In genomic region chr4:16993966-16994840, GRCh38 we compare ENCODE assay signal across 18 cellular contexts.
"Had no signal": no experiment of that assay in that cellular context is flagged by ENCODE, and none has a peak within 500 bp of the region (broad histone marks: within the 10 kb centered on the region; RNA-seq: fewer than 3 reads in every experiment).

No MANE protein-coding gene starts in this region.

- H3K27me3 ChIP-seq: esophagus squamous epithelium, foreskin keratinocyte, spleen, testis, tibial nerve, upper lobe of right lung, vagina had no signal

- H3K4me1 ChIP-seq: esophagus squamous epithelium, foreskin keratinocyte, spleen, testis, upper lobe of right lung, vagina had no signal

- ATAC-seq: effector memory CD8-positive, alpha-beta T cell; foreskin keratinocyte; left colon; natural killer cell; sciatic nerve; stimulated activated naive B cell treated with anti-CD40 and anti-IgM and Interleukin-4, amounts not matched to agents 10 μg/mL and 1 μg/mL and 100 μg/mL, for 72 hours; stimulated activated naive CD8-positive, alpha-beta T cell treated with anti-CD3 and anti-CD28 coated beads, Interleukin-15, amount 100 ng/mL, for 72 hours; upper lobe of right lung had no signal

- H3K36me3 Mint-ChIP-seq: natural killer cell; stimulated activated naive B cell treated with anti-CD40 and anti-IgM and Interleukin-4, amounts not matched to agents 10 μg/mL and 1 μg/mL and 100 μg/mL, for 72 hours had no signal

- H3K27me3 Mint-ChIP-seq: dendritic cell treated with granulocyte-macrophage colony-stimulating factor and Interleukin-4, amounts not matched to agents 40 ng/mL and 50 ng/mL, for 4 days; stimulated activated naive B cell treated with anti-CD40 and anti-IgM and Interleukin-4, amounts not matched to agents 10 μg/mL and 1 μg/mL and 100 μg/mL, for 72 hours; stimulated activated naive CD8-positive, alpha-beta T cell treated with anti-CD3 and anti-CD28 coated beads, Interleukin-15, amount 100 ng/mL, for 72 hours had no signal

- H3K36me3 ChIP-seq: esophagus squamous epithelium, spleen, tibial nerve, upper lobe of right lung, vagina had no signal

- DNase-seq: effector memory CD8-positive, alpha-beta T cell; esophagus squamous epithelium; foreskin keratinocyte; left colon; natural killer cell; occipital lobe; spleen; stimulated activated CD4-positive, alpha-beta T cell treated with anti-CD3 and anti-CD28 coated beads, Interleukin-15, amount 100 ng/mL, for 24 hours; stimulated activated CD4-positive, alpha-beta T cell treated with anti-CD3 and anti-CD28 coated beads, Interleukin-1b, Interleukin-23, amount 100 ng/mL, for 48 hours; stimulated activated CD4-positive, alpha-beta T cell treated with anti-CD3 and anti-CD28 coated beads, Interleukin-4, amount 100 ng/mL, for 4 hours; stimulated activated naive B cell treated with anti-CD40 and anti-IgM and Interleukin-4, amounts not matched to agents 10 μg/mL and 1 μg/mL and 100 μg/mL, for 72 hours; stimulated activated naive CD8-positive, alpha-beta T cell treated with anti-CD3 and anti-CD28 coated beads, Interleukin-15, amount 100 ng/mL, for 72 hours; testis; upper lobe of right lung had no signal

- H3K27ac ChIP-seq: esophagus squamous epithelium, foreskin keratinocyte, spleen, testis, tibial nerve, upper lobe of right lung, vagina had no signal

- H3K4me3 ChIP-seq: esophagus squamous epithelium, spleen, testis, tibial nerve, upper lobe of right lung, vagina had no signal

- H3K27ac Mint-ChIP-seq: dendritic cell treated with granulocyte-macrophage colony-stimulating factor and Interleukin-4, amounts not matched to agents 40 ng/mL and 50 ng/mL, for 4 days; effector memory CD8-positive, alpha-beta T cell; natural killer cell; stimulated activated naive B cell treated with anti-CD40 and anti-IgM and Interleukin-4, amounts not matched to agents 10 μg/mL and 1 μg/mL and 100 μg/mL, for 72 hours; stimulated activated naive CD8-positive, alpha-beta T cell treated with anti-CD3 and anti-CD28 coated beads, Interleukin-15, amount 100 ng/mL, for 72 hours had no signal

- H3K9me3 ChIP-seq: esophagus squamous epithelium, spleen, testis, tibial nerve, upper lobe of right lung, vagina had no signal

- H3K4me1 Mint-ChIP-seq: natural killer cell; stimulated activated naive B cell treated with anti-CD40 and anti-IgM and Interleukin-4, amounts not matched to agents 10 μg/mL and 1 μg/mL and 100 μg/mL, for 72 hours; stimulated activated naive CD8-positive, alpha-beta T cell treated with anti-CD3 and anti-CD28 coated beads, Interleukin-15, amount 100 ng/mL, for 72 hours had no signal

- H3K4me3 Mint-ChIP-seq: dendritic cell treated with granulocyte-macrophage colony-stimulating factor and Interleukin-4, amounts not matched to agents 40 ng/mL and 50 ng/mL, for 4 days; effector memory CD8-positive, alpha-beta T cell; natural killer cell; stimulated activated naive B cell treated with anti-CD40 and anti-IgM and Interleukin-4, amounts not matched to agents 10 μg/mL and 1 μg/mL and 100 μg/mL, for 72 hours; stimulated activated naive CD8-positive, alpha-beta T cell treated with anti-CD3 and anti-CD28 coated beads, Interleukin-15, amount 100 ng/mL, for 72 hours had no signal

- H3K9me3 Mint-ChIP-seq: effector memory CD8-positive, alpha-beta T cell; natural killer cell; stimulated activated naive CD8-positive, alpha-beta T cell treated with anti-CD3 and anti-CD28 coated beads, Interleukin-15, amount 100 ng/mL, for 72 hours had no signal
